Comparison of ENCODE assay signal across 8 cellular contexts in the genomic region with DNA sequence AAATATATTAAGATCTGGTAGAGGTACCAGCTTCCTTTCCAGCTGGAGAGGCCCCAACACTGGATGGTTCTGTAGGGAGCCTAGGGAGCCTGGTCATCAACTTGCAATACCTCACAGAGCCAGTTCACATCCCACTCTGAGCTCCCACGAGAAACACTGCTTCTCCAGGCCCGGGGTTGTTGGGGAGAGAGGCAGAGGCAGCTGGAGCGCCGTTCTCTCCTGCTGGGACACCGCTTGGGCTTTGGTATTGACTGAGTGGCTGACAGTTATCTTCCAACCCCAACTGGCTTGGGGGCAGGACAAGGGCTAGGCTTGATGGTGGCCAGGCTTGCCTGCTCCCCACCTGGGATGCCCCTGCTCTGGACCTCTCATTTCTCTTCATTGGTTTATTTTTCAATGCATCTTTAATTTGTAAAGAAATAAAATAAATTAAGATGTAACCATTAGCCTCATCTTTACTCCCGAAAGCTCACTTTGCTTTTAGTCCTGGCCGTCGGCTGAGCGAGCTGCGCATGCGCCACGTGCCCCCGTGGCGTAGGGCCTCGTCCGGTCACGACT. TPM values are rescaled to one million over a fixed set of nuclear protein-coding genes. Genes with fewer than 3 reads are reported as not detected.
A peak's percentile ranks its signal among the peaks of the same experiment; 100 is the strongest.
DNase-seq lines count a peak whose midpoint lies in the region; ATAC-seq, FAIRE-seq and TF ChIP-seq lines count a peak whose summit lies in the region.

No MANE protein-coding gene starts in this region.

- POLR2A ChIA-PET in endothelial cell of umbilical vein (lab: Charles Lee), result interaction anchor here (0.5 to 2.8 kb wide), 4 partner anchors 10 to 1054 kb away, joined by 3 to 11 read pairs (median 3); a partner anchor contains a TSS

- H3K4me3 ChIP-seq in DND-41 (ENCODE audit: low read depth in 1 of 2, low read length in 2 of 2), result peak overlapping the region; percentile 63 to 73; a peak in 3 of 4 replicates
- H3K4me3 ChIP-seq in endothelial cell of umbilical vein (replicated peaks in 1 of 3; ENCODE audit: insufficient read depth in 1 of 3, low read depth in 1 of 3, low read length in 3 of 3), result peak overlapping the region; percentile 40 to 85 (median 79)
- peak overlapping the region; percentile 90 to 100 for H3K4me3 ChIP-seq in muscle layer of colon (ENCODE audit: low read depth in 1 of 2, low read length in 2 of 2)

- H3K36me3 Mint-ChIP-seq in stimulated activated naive B cell treated with anti-CD40 and anti-IgM and Interleukin-4, amounts not matched to agents 10 μg/mL and 1 μg/mL and 100 μg/mL, for 72 hours, result peaks cover 49 to 72% of the 10 kb centered on the region in 2 donors

- H3K27ac ChIP-seq in DND-41 (ENCODE audit: low read length) (peak overlapping the region; percentile 71), endothelial cell of umbilical vein (ENCODE audit: insufficient read depth, low read depth, low read length) (peak overlapping the region; percentile 72), muscle layer of colon (ENCODE audit: low read depth, low read length) (peak overlapping the region; percentile 99)

- TF ChIP-seq CTCF in DND-41 (IDR thresholded peaks at IDR 0.05; ENCODE audit: borderline replicate concordance, extremely low read depth, low read length, poor library complexity, severe bottlenecking) (no peak), endothelial cell of umbilical vein (IDR thresholded peaks at IDR 0.05; ENCODE audit: extremely low read depth in 1 of 2, insufficient read depth in 1 of 2, low read depth in 1 of 2, low read length in 2 of 2) (no peak)

- H3K4me3 Mint-ChIP-seq in stimulated activated naive B cell treated with anti-CD40 and anti-IgM and Interleukin-4, amounts not matched to agents 10 μg/mL and 1 μg/mL and 100 μg/mL, for 72 hours, result peak overlapping the region; percentile 91 to 95

- FAIRE-seq in endothelial cell of umbilical vein (lab: Jason Lieb, UNC), result no peak

- H3K9me3 Mint-ChIP-seq in stimulated activated naive B cell treated with anti-CD40 and anti-IgM and Interleukin-4, amounts not matched to agents 10 μg/mL and 1 μg/mL and 100 μg/mL, for 72 hours, result no peaks in the 10 kb centered on the region

- dilution Hi-C loops in endothelial cell of umbilical vein (cut with MboI; ENCODE audit: extremely low pct_ligation_motif_present, low sequenced_read_pairs), result no loop called here

- H3K4me1 Mint-ChIP-seq in stimulated activated naive B cell treated with anti-CD40 and anti-IgM and Interleukin-4, amounts not matched to agents 10 μg/mL and 1 μg/mL and 100 μg/mL, for 72 hours, result peaks cover 24 to 45% of the 10 kb centered on the region in 2 donors

- no peak for DNase-seq in DND-41
- peak; percentile 75 for DNase-seq in LoVo (ENCODE audit: low spot score)
- DNase-seq in activated CD4-positive, alpha-beta T cell treated with anti-CD3 and anti-CD28 coated beads, Interleukin-2, amount 50 U/mL, for 1 hour, result peak; percentile 73
- DNase-seq in endothelial cell of umbilical vein (ENCODE audit: low read depth, low spot score), result peak; percentile 87
- DNase-seq in stimulated activated naive B cell treated with anti-CD40 and anti-IgM and Interleukin-4, amounts not matched to agents 10 μg/mL and 1 μg/mL and 100 μg/mL, for 72 hours, result no peak
- DNase-seq in NCI-H1436 (lab: John Stamatoyannopoulos, UW), result no peak

- H3K27ac Mint-ChIP-seq in stimulated activated naive B cell treated with anti-CD40 and anti-IgM and Interleukin-4, amounts not matched to agents 10 μg/mL and 1 μg/mL and 100 μg/mL, for 72 hours, result peak overlapping the region; percentile 98

- CTCF ChIA-PET in endothelial cell of umbilical vein (lab: Charles Lee), result interaction anchor here (0.7 to 8.3 kb wide), 4 partner anchors 8 to 107 kb away, joined by 3 to 69 read pairs (median 7); a partner anchor contains a TSS

- no peaks in the 10 kb centered on the region for H3K9me1 ChIP-seq in endothelial cell of umbilical vein (replicated peaks; ENCODE audit: control insufficient read depth, extremely low read depth, insufficient read depth, low read length)

- H3K4me2 ChIP-seq in DND-41 (ENCODE audit: insufficient read depth, low read length) (peak overlapping the region; percentile 92), endothelial cell of umbilical vein (ENCODE audit: insufficient read depth, low read length) (peak overlapping the region; percentile 93)

- TF ChIP-seq POLR2A in endothelial cell of umbilical vein (IDR thresholded peaks at IDR 0.05; ENCODE audit: low read depth, low read length), result no peak

- H3K9ac ChIP-seq in DND-41 (ENCODE audit: low read depth, low read length), result peak overlapping the region; percentile 72
- H3K9ac ChIP-seq in endothelial cell of umbilical vein (replicated peaks; ENCODE audit: extremely low read depth, insufficient read depth, low read length), result peak overlapping the region; percentile 80
- H3K9ac ChIP-seq in muscle layer of colon (ENCODE audit: low read length), result peak overlapping the region; percentile 89

- ATAC-seq in DND-41 (ENCODE audit: insufficient read depth, low read depth) (no peak; the same call in 2 of the 3 replicates), GM21526 (IDR thresholded peaks at IDR 0.05; ENCODE audit: low FRiP score, unreplicated experiment) (peak; percentile 36)
- ATAC-seq in stimulated activated naive B cell treated with anti-CD40 and anti-IgM and Interleukin-4, amounts not matched to agents 10 μg/mL and 1 μg/mL and 100 μg/mL, for 72 hours (replicated peaks), result peak; percentile 11 to 70

- TSS peak; percentile 1 for BruUV-seq in endothelial cell of umbilical vein (replicated peaks; lab: Mats Ljungman, UMichigan)

- H4K20me1 ChIP-seq in DND-41 (ENCODE audit: insufficient read depth, low read length), result peaks cover 3% of the 10 kb centered on the region; the same call in 1 of the 2 replicates
- H4K20me1 ChIP-seq in endothelial cell of umbilical vein (replicated peaks; ENCODE audit: control insufficient read depth, extremely low read depth, insufficient read depth, low read length), result no peaks in the 10 kb centered on the region

- peak overlapping the region; percentile 86 for H2AFZ ChIP-seq in DND-41 (ENCODE audit: low read depth, low read length)
- peak overlapping the region; percentile 55 for H2AFZ ChIP-seq in endothelial cell of umbilical vein (ENCODE audit: low read depth, low read length)

- no peaks in the 10 kb centered on the region for H3K27me3 Mint-ChIP-seq in stimulated activated naive B cell treated with anti-CD40 and anti-IgM and Interleukin-4, amounts not matched to agents 10 μg/mL and 1 μg/mL and 100 μg/mL, for 72 hours

- intact Hi-C loops in endothelial cell of umbilical vein (cut with micrococcal nuclease), result loop anchor here (1.0 to 5.0 kb wide), 4 partner anchors 14 to 108 kb away; a partner anchor contains a TSS

- H3K27me3 ChIP-seq in DND-41 (ENCODE audit: insufficient read depth, low read length, poor library complexity) (no peaks in the 10 kb centered on the region), endothelial cell of umbilical vein (ENCODE audit: control insufficient read depth in 2 of 2, insufficient read depth in 2 of 2, low read length in 2 of 2) (no peaks in the 10 kb centered on the region), muscle layer of colon (ENCODE audit: control insufficient read depth in 1 of 2, insufficient read depth in 2 of 2, low read length in 2 of 2) (no peaks in the 10 kb centered on the region)

- H3K4me1 ChIP-seq in DND-41 (ENCODE audit: insufficient read depth, low read length) (peaks cover 47% of the 10 kb centered on the region), endothelial cell of umbilical vein (ENCODE audit: control insufficient read depth, extremely low read depth, insufficient read depth, low read length) (peaks cover 20% of the 10 kb centered on the region), muscle layer of colon (ENCODE audit: insufficient read depth, low read length) (peaks cover 31% of the 10 kb centered on the region)

- no peaks in the 10 kb centered on the region for H3K9me3 ChIP-seq in DND-41 (ENCODE audit: insufficient read depth, low read length, severe bottlenecking)
- H3K9me3 ChIP-seq in endothelial cell of umbilical vein (replicated peaks; ENCODE audit: control insufficient read depth, insufficient read depth, low read length), result no peaks in the 10 kb centered on the region
- H3K9me3 ChIP-seq in muscle layer of colon (ENCODE audit: low read length), result no peaks in the 10 kb centered on the region

- H3K36me3 ChIP-seq in DND-41 (ENCODE audit: insufficient read depth, low read length) (peaks cover 74% of the 10 kb centered on the region), endothelial cell of umbilical vein (ENCODE audit: control insufficient read depth in 2 of 2, extremely low read depth in 1 of 2, insufficient read depth in 2 of 2, low read length in 2 of 2) (peaks cover 12 to 37% of the 10 kb centered on the region in 2 experiments), muscle layer of colon (ENCODE audit: insufficient read depth, low read length) (peaks cover 49% of the 10 kb centered on the region)

- H3K79me2 ChIP-seq in DND-41 (ENCODE audit: insufficient read depth, low read length), result peaks cover 38% of the 10 kb centered on the region
- peaks cover 34% of the 10 kb centered on the region for H3K79me2 ChIP-seq in endothelial cell of umbilical vein (ENCODE audit: control insufficient read depth, insufficient read depth, low read length)

RNA-seq across cellular contexts. Expression of a gene that starts 10.0 kb away (rescaled TPM):
- total RNA-seq in endothelial cell of umbilical vein, result 31.7 and 34.9 TPM in 2 replicates
- 32.1 and 39.2 TPM in 2 replicates for polyA plus RNA-seq in endothelial cell of umbilical vein
- polyA plus RNA-seq in endothelial cell of umbilical vein (2011; cell fraction: cytosol; rRNA removed), result 35.4 and 39.9 TPM in 2 replicates
- 14.3 and 20.2 TPM in 2 replicates for polyA plus RNA-seq in endothelial cell of umbilical vein (2011; cell fraction: nucleus; rRNA removed)
- 69.6 and 78.9 TPM in 2 replicates for polyA plus RNA-seq in endothelial cell of umbilical vein (2012)
- 7.8 and 9.8 TPM in 2 replicates for polyA minus RNA-seq in endothelial cell of umbilical vein
- 17.1 TPM for polyA minus RNA-seq in endothelial cell of umbilical vein (2011; cell fraction: cytosol; rRNA and poly(A)+ RNA removed)
- polyA minus RNA-seq in endothelial cell of umbilical vein (2011; cell fraction: nucleus; rRNA and poly(A)+ RNA removed), result 3.6 and 4.7 TPM in 2 replicates

RNA-seq across cellular contexts. Expression of a gene that starts 13.6 kb away (rescaled TPM):
- 111 and 112 TPM in 2 replicates for total RNA-seq in endothelial cell of umbilical vein
- polyA plus RNA-seq in endothelial cell of umbilical vein, result 230 and 372 TPM in 2 replicates
- 68.1 and 91.4 TPM in 2 replicates for polyA plus RNA-seq in endothelial cell of umbilical vein (2011; cell fraction: cytosol; rRNA removed)
- 408 and 539 TPM in 2 replicates for polyA plus RNA-seq in endothelial cell of umbilical vein (2011; cell fraction: nucleus; rRNA removed)
- 79.2 and 116 TPM in 2 replicates for polyA plus RNA-seq in endothelial cell of umbilical vein (2012)
- polyA minus RNA-seq in endothelial cell of umbilical vein, result 162 and 169 TPM in 2 replicates
- 25.9 TPM for polyA minus RNA-seq in endothelial cell of umbilical vein (2011; cell fraction: cytosol; rRNA and poly(A)+ RNA removed)
- polyA minus RNA-seq in endothelial cell of umbilical vein (2011; cell fraction: nucleus; rRNA and poly(A)+ RNA removed), result 99.0 and 127 TPM in 2 replicates

RNA-seq across cellular contexts. Expression of a gene that starts 27.6 kb away (rescaled TPM):
- total RNA-seq in endothelial cell of umbilical vein, result 91.2 and 95.5 TPM in 2 replicates
- 108 and 117 TPM in 2 replicates for polyA plus RNA-seq in endothelial cell of umbilical vein
- polyA plus RNA-seq in endothelial cell of umbilical vein (2011; cell fraction: cytosol; rRNA removed), result 72.3 and 72.5 TPM in 2 replicates
- polyA plus RNA-seq in endothelial cell of umbilical vein (2011; cell fraction: nucleus; rRNA removed), result 225 and 244 TPM in 2 replicates
- 81.4 and 83.5 TPM in 2 replicates for polyA plus RNA-seq in endothelial cell of umbilical vein (2012)
- polyA minus RNA-seq in endothelial cell of umbilical vein, result 209 and 248 TPM in 2 replicates
- 63.2 TPM for polyA minus RNA-seq in endothelial cell of umbilical vein (2011; cell fraction: cytosol; rRNA and poly(A)+ RNA removed)
- polyA minus RNA-seq in endothelial cell of umbilical vein (2011; cell fraction: nucleus; rRNA and poly(A)+ RNA removed), result 71.8 and 76.6 TPM in 2 replicates

RNA-seq across cellular contexts. Expression of a gene that starts 39.6 kb away (rescaled TPM):
- 26.3 and 30.2 TPM in 2 replicates for total RNA-seq in endothelial cell of umbilical vein
- polyA plus RNA-seq in endothelial cell of umbilical vein, result 25.0 and 30.1 TPM in 2 replicates
- polyA plus RNA-seq in endothelial cell of umbilical vein (2011; cell fraction: cytosol; rRNA removed), result 15.3 and 16.0 TPM in 2 replicates
- 56.8 and 73.6 TPM in 2 replicates for polyA plus RNA-seq in endothelial cell of umbilical vein (2011; cell fraction: nucleus; rRNA removed)
- 23.2 and 25.0 TPM in 2 replicates for polyA plus RNA-seq in endothelial cell of umbilical vein (2012)
- 43.4 and 44.0 TPM in 2 replicates for polyA minus RNA-seq in endothelial cell of umbilical vein
- polyA minus RNA-seq in endothelial cell of umbilical vein (2011; cell fraction: cytosol; rRNA and poly(A)+ RNA removed), result 2.8 TPM
- 30.6 and 41.0 TPM in 2 replicates for polyA minus RNA-seq in endothelial cell of umbilical vein (2011; cell fraction: nucleus; rRNA and poly(A)+ RNA removed)

Comparison
In these comparisons a context has a peak if more than half of its experiments do, and no peak if none do; other contexts are left out.
1. DNase-seq: peak in LoVo (single experiment), activated CD4-positive, alpha-beta T cell treated with anti-CD3 and anti-CD28 coated beads, Interleukin-2, amount 50 U/mL, for 1 hour (single experiment) and endothelial cell of umbilical vein (single experiment); none in DND-41 (single experiment), stimulated activated naive B cell treated with anti-CD40 and anti-IgM and Interleukin-4, amounts not matched to agents 10 μg/mL and 1 μg/mL and 100 μg/mL, for 72 hours (single experiment) and NCI-H1436 (single experiment).
2. Peak in every context shown above with its lines, with median percentiles within 50 percentile points of each other: H3K27ac ChIP-seq, H3K4me3 ChIP-seq and H3K9ac ChIP-seq.